ENCODE assay signal across 25 cellular contexts in the genomic region with DNA sequence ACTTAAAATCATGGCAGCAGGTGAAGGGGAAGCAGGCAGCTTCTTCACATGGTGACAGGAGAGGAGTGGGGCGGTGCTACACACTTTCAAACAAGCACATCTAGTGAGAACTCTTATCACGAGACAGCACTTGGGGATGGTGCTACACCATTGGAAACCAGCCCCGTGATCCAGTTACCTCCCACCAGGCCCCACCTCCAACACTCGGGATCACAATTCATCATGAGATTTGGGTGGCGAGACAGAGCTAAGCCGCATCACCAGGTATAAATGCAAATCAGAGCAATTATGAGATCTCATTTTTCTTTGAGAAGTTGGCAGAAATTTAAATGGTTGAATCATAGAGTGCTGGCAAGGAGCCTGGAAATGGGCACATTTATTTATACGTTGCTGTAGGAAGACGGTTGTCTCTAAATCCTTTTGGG. TPM values are rescaled to one million over a fixed set of nuclear protein-coding genes. Genes with fewer than 3 reads are reported as not detected.
DNase-seq lines count a peak whose midpoint lies in the region; ATAC-seq and TF ChIP-seq lines count a peak whose summit lies in the region.
"Had no signal": no experiment of that assay in that cellular context is flagged by ENCODE, and none has a peak within 500 bp of the region (broad histone marks: within the 10 kb centered on the region; RNA-seq: fewer than 3 reads in every experiment).

No MANE protein-coding gene starts in this region.

- H3K36me3 Mint-ChIP-seq in activated CD8-positive, alpha-beta T cell treated with anti-CD3 and anti-CD28 coated beads for 36 hours (ENCODE audit: low read depth): peaks cover 64% of the 10 kb centered on the region
- H3K36me3 Mint-ChIP-seq in activated CD8-positive, alpha-beta T cell treated with anti-CD3 and anti-CD28 coated beads, Interleukin-2, amount 10 ng/mL, durations not matched to agents 7 days and 5 days (ENCODE audit: low read depth): peaks cover 55% of the 10 kb centered on the region

- TF ChIP-seq CTCF in activated CD8-positive, alpha-beta T cell treated with anti-CD3 and anti-CD28 coated beads for 36 hours (IDR thresholded peaks at IDR 0.05): no peak
- TF ChIP-seq CTCF in RWPE1 (conservative IDR thresholded peaks at IDR 0.05; ENCODE audit: low read depth) (no peak), neutrophil (IDR thresholded peaks at IDR 0.05) (no peak)

- peaks cover 3% of the 10 kb centered on the region for H3K27me3 ChIP-seq in neutrophil
- H3K27me3 ChIP-seq: hepatocyte, transverse colon had no signal

- H3K27ac ChIP-seq in RWPE1 (peak overlapping the region; percentile 62), neutrophil (peak overlapping the region; percentile 30)
- H3K27ac ChIP-seq: hepatocyte, psoas muscle, SK-N-MC, transverse colon had no signal

- no peak for ATAC-seq in activated CD8-positive, alpha-beta T cell treated with anti-CD3 and anti-CD28 coated beads for 36 hours
- no peak for ATAC-seq in activated CD8-positive, alpha-beta T cell treated with anti-CD3 and anti-CD28 coated beads, Interleukin-2, amount 10 ng/mL, durations not matched to agents 7 days and 5 days
- ATAC-seq: psoas muscle had no signal

- peaks cover 5% of the 10 kb centered on the region for H3K9me3 Mint-ChIP-seq in activated CD8-positive, alpha-beta T cell treated with anti-CD3 and anti-CD28 coated beads for 36 hours
- H3K9me3 Mint-ChIP-seq in activated CD8-positive, alpha-beta T cell treated with anti-CD3 and anti-CD28 coated beads, Interleukin-2, amount 10 ng/mL, durations not matched to agents 7 days and 5 days (ENCODE audit: insufficient read depth): peaks cover 8% of the 10 kb centered on the region

- peaks cover 82% of the 10 kb centered on the region for H3K36me3 ChIP-seq in neutrophil
- H3K36me3 ChIP-seq: transverse colon had no signal

- POLR2A ChIA-PET in activated CD8-positive, alpha-beta T cell treated with anti-CD3 and anti-CD28 coated beads for 36 hours (lab: Charles Lee): interaction anchor here (1.0 to 1.1 kb wide), 2 partner anchors 20 to 42 kb away, joined by 3 to 6 read pairs; no protein-coding TSS in a partner anchor
- POLR2A ChIA-PET in activated CD8-positive, alpha-beta T cell treated with anti-CD3 and anti-CD28 coated beads, Interleukin-2, amount 10 ng/mL, durations not matched to agents 7 days and 5 days (lab: Charles Lee): no interaction called here
- POLR2A ChIA-PET in RWPE1 (lab: Yijun Ruan, JAX; ENCODE audit: low non-redundant PET): no interaction called here

- no peak for DNase-seq in activated CD8-positive, alpha-beta T cell treated with anti-CD3 and anti-CD28 coated beads for 36 hours
- no peak for DNase-seq in activated CD8-positive, alpha-beta T cell treated with anti-CD3 and anti-CD28 coated beads, Interleukin-2, amount 10 ng/mL, durations not matched to agents 7 days and 5 days
- DNase-seq in RWPE1 (ENCODE audit: low spot score) (peak; percentile 21), erythroblast (lab: John Stamatoyannopoulos, UW) (peak; percentile 16 to 38), NCI-H1694 (lab: John Stamatoyannopoulos, UW) (no peak), OCI-M2 (lab: John Stamatoyannopoulos, UW; ENCODE audit: unreplicated experiment) (no peak)
- no peak for DNase-seq in stimulated activated CD4-positive, alpha-beta T cell treated with anti-CD3 and anti-CD28 coated beads, Interleukin-4, amount 100 ng/mL, for 24 hours
- DNase-seq: 8988T; activated CD4-positive, alpha-beta T cell treated with anti-CD3 and anti-CD28 coated beads for 48 hours; activated gamma-delta T cell; activated T-cell treated with anti-CD3 and anti-CD28 coated beads, Interleukin-2, amount 50 U/mL, for 24 hours; CD4-positive, alpha-beta memory T cell; GOT3; IMR-90; NCI-H1417; NCI-H446; NCI-H774; psoas muscle; stimulated activated CD8-positive, alpha-beta memory T cell treated with anti-CD3 and anti-CD28 coated beads, Interleukin-4, amount 100 ng/mL, for 48 hours; transverse colon had no signal

- CTCF ChIA-PET in activated CD8-positive, alpha-beta T cell treated with anti-CD3 and anti-CD28 coated beads for 36 hours (lab: Charles Lee): interaction anchor here (1.2 kb wide), 1 partner anchor 17 kb away, joined by 3 read pairs; no protein-coding TSS in a partner anchor
- CTCF ChIA-PET in activated CD8-positive, alpha-beta T cell treated with anti-CD3 and anti-CD28 coated beads, Interleukin-2, amount 10 ng/mL, durations not matched to agents 7 days and 5 days (lab: Charles Lee): interaction anchor here (1.3 to 1.4 kb wide), 2 partner anchors 10 to 17 kb away, joined by 3 to 4 read pairs; no protein-coding TSS in a partner anchor
- CTCF ChIA-PET in RWPE1 (lab: Yijun Ruan, JAX): no interaction called here

- H3K27me3 Mint-ChIP-seq in activated CD8-positive, alpha-beta T cell treated with anti-CD3 and anti-CD28 coated beads for 36 hours: no peaks in the 10 kb centered on the region
- no peaks in the 10 kb centered on the region for H3K27me3 Mint-ChIP-seq in activated CD8-positive, alpha-beta T cell treated with anti-CD3 and anti-CD28 coated beads, Interleukin-2, amount 10 ng/mL, durations not matched to agents 7 days and 5 days (ENCODE audit: low read depth)
- H3K27me3 Mint-ChIP-seq: activated T-cell treated with anti-CD3 and anti-CD28 coated beads, Interleukin-2, amount 50 U/mL, for 24 hours; brain; CD4-positive, alpha-beta memory T cell; memory B cell had no signal

- peaks cover 6 to 28% of the 10 kb centered on the region in 2 experiments for H3K4me1 ChIP-seq in neutrophil (ENCODE audit: control insufficient read depth in 1 of 2, insufficient read depth in 1 of 2, low read depth in 1 of 2, low read length in 1 of 2)

- H3K9me3 ChIP-seq in neutrophil: no peaks in the 10 kb centered on the region
- H3K9me3 ChIP-seq: psoas muscle, transverse colon had no signal

- no peak overlapping the region for H3K4me3 Mint-ChIP-seq in activated CD8-positive, alpha-beta T cell treated with anti-CD3 and anti-CD28 coated beads for 36 hours
- no peak overlapping the region for H3K4me3 Mint-ChIP-seq in activated CD8-positive, alpha-beta T cell treated with anti-CD3 and anti-CD28 coated beads, Interleukin-2, amount 10 ng/mL, durations not matched to agents 7 days and 5 days
- H3K4me3 Mint-ChIP-seq: activated T-cell treated with anti-CD3 and anti-CD28 coated beads, Interleukin-2, amount 50 U/mL, for 24 hours; brain; memory B cell had no signal

- peaks cover 64% of the 10 kb centered on the region for H3K4me1 Mint-ChIP-seq in activated CD8-positive, alpha-beta T cell treated with anti-CD3 and anti-CD28 coated beads for 36 hours (ENCODE audit: low read depth)
- H3K4me1 Mint-ChIP-seq in activated CD8-positive, alpha-beta T cell treated with anti-CD3 and anti-CD28 coated beads, Interleukin-2, amount 10 ng/mL, durations not matched to agents 7 days and 5 days (ENCODE audit: low read depth): peaks cover 43% of the 10 kb centered on the region

- peak overlapping the region; percentile 15 for H3K27ac Mint-ChIP-seq in activated CD8-positive, alpha-beta T cell treated with anti-CD3 and anti-CD28 coated beads for 36 hours
- no peak overlapping the region for H3K27ac Mint-ChIP-seq in activated CD8-positive, alpha-beta T cell treated with anti-CD3 and anti-CD28 coated beads, Interleukin-2, amount 10 ng/mL, durations not matched to agents 7 days and 5 days
- H3K27ac Mint-ChIP-seq: activated T-cell treated with anti-CD3 and anti-CD28 coated beads, Interleukin-2, amount 50 U/mL, for 24 hours; brain; memory B cell had no signal

- H3K4me3 ChIP-seq in neutrophil (ENCODE audit: low read depth in 1 of 2, low read length in 1 of 2): no peak overlapping the region
- H3K4me3 ChIP-seq: hepatocyte, psoas muscle, SK-N-MC, transverse colon had no signal

- intact Hi-C loops in activated CD8-positive, alpha-beta T cell treated with anti-CD3 and anti-CD28 coated beads for 36 hours (cut with micrococcal nuclease): no loop called here

- no peak for TF ChIP-seq POLR2A in erythroblast (IDR thresholded peaks at IDR 0.05; ENCODE audit: low read length)

RNA-seq across cellular contexts. Expression of gene IGF2R, which starts 31.4 kb away (rescaled TPM):
- 10 to 100 TPM; 81.7 to 82.4 TPM for total RNA-seq in activated CD8-positive, alpha-beta T cell treated with anti-CD3 and anti-CD28 coated beads for 36 hours
- total RNA-seq in activated CD8-positive, alpha-beta T cell treated with anti-CD3 and anti-CD28 coated beads, Interleukin-2, amount 10 ng/mL, durations not matched to agents 7 days and 5 days: 10 to 100 TPM; 57.4 to 59.8 TPM

Comparison
In these comparisons a context has a peak if more than half of its experiments do, and no peak if none do; other contexts are left out.
1. DNase-seq: peak in RWPE1 (single experiment) and erythroblast (2 of 2); none in activated CD8-positive, alpha-beta T cell treated with anti-CD3 and anti-CD28 coated beads for 36 hours (single experiment), activated CD8-positive, alpha-beta T cell treated with anti-CD3 and anti-CD28 coated beads, Interleukin-2, amount 10 ng/mL, durations not matched to agents 7 days and 5 days (single experiment), NCI-H1694 (single experiment), OCI-M2 (single experiment) and stimulated activated CD4-positive, alpha-beta T cell treated with anti-CD3 and anti-CD28 coated beads, Interleukin-4, amount 100 ng/mL, for 24 hours (single experiment).